In genomic region chr14:44385906-44386305, GRCh38 we compare ENCODE assay signal across 19 cellular contexts.
"Had no signal": no experiment of that assay in that cellular context is flagged by ENCODE, and none has a peak within 500 bp of the region (broad histone marks: within the 10 kb centered on the region; RNA-seq: fewer than 3 reads in every experiment).

No MANE protein-coding gene starts in this region.

- H3K4me1 Mint-ChIP-seq: T-helper 17 cell had no signal

- DNase-seq: activated CD4-positive, CD25-positive, alpha-beta regulatory T cell; activated CD8-positive, alpha-beta memory T cell treated with anti-CD3 and anti-CD28 coated beads, Interleukin-2, amount 50 U/mL, for 4 hours; activated CD8-positive, alpha-beta T cell treated with anti-CD3 and anti-CD28 coated beads for 36 hours; activated gamma-delta T cell treated with Interleukin-2 at 50 U/mL for 16 hours; activated naive CD4-positive, alpha-beta T cell treated with anti-CD3 and anti-CD28 coated beads, Interleukin-2, amount 50 U/mL, for 16 hours; activated T-cell treated with anti-CD3 and anti-CD28 coated beads, Interleukin-2, amount 50 U/mL, for 72 hours; colonic mucosa; MM.1S; NCI-H1105; NCI-H1436; NCI-H1694 treated with DMSO at 0.1 percent for 48 hours; NCI-H2029 treated with DMSO at 0.1 percent for 48 hours; NCI-H345; NCI-H510A; SHP77; T-helper 17 cell; T1000 had no signal

- ATAC-seq: activated CD8-positive, alpha-beta T cell treated with anti-CD3 and anti-CD28 coated beads for 36 hours; activated T-cell treated with anti-CD3 and anti-CD28 coated beads, Interleukin-2, amount 50 U/mL, for 72 hours; T-helper 17 cell had no signal

- H3K27ac Mint-ChIP-seq: activated CD8-positive, alpha-beta T cell treated with anti-CD3 and anti-CD28 coated beads for 36 hours; activated T-cell treated with anti-CD3 and anti-CD28 coated beads, Interleukin-2, amount 50 U/mL, for 72 hours; activated T-helper 2 cell treated with anti-CD3 and anti-CD28 coated beads, Interferon-gamma antibody, Interleukin-2, Interleukin-4, amounts not matched to agents 10 μg/mL and 5 μg/mL and 100 μg/mL, durations not matched to agents 14 hours and 24 hours and 36 hours; T-helper 17 cell had no signal

- H3K4me3 Mint-ChIP-seq: activated CD8-positive, alpha-beta T cell treated with anti-CD3 and anti-CD28 coated beads for 36 hours; activated T-cell treated with anti-CD3 and anti-CD28 coated beads, Interleukin-2, amount 50 U/mL, for 72 hours; T-helper 17 cell had no signal

- H3K27me3 Mint-ChIP-seq: activated CD8-positive, alpha-beta T cell treated with anti-CD3 and anti-CD28 coated beads for 36 hours; T-helper 17 cell had no signal

- FAIRE-seq: RCC 7860 had no signal
